18 cellular contexts compared by ENCODE assay signal in genomic region chr11:11450744-11451362, GRCh38.
A peak's percentile ranks its signal among the peaks of the same experiment; 100 is the strongest.
DNase-seq lines count a peak whose midpoint lies in the region; FAIRE-seq and TF ChIP-seq lines count a peak whose summit lies in the region.
"Had no signal": no experiment of that assay in that cellular context is flagged by ENCODE, and none has a peak within 500 bp of the region (broad histone marks: within the 10 kb centered on the region; RNA-seq: fewer than 3 reads in every experiment).

No MANE protein-coding gene starts in this region.

- peaks cover 3% of the 10 kb centered on the region for H3K27me3 Mint-ChIP-seq in activated CD4-positive, alpha-beta memory T cell treated with anti-CD3 and anti-CD28 coated beads, Interleukin-2, amount 10 ng/mL, durations not matched to agents 7 days and 5 days
- H3K27me3 Mint-ChIP-seq in progenitor cell of endocrine pancreas: peaks cover 14% of the 10 kb centered on the region
- H3K27me3 Mint-ChIP-seq: brain had no signal

- no peaks in the 10 kb centered on the region for H3K36me3 ChIP-seq in rectal smooth muscle tissue (ENCODE audit: control insufficient read depth, insufficient read depth, low read length)
- H3K36me3 ChIP-seq: MG63 had no signal

- no peaks in the 10 kb centered on the region for H3K9me3 Mint-ChIP-seq in activated CD4-positive, alpha-beta memory T cell treated with anti-CD3 and anti-CD28 coated beads, Interleukin-2, amount 10 ng/mL, durations not matched to agents 7 days and 5 days
- no peaks in the 10 kb centered on the region for H3K9me3 Mint-ChIP-seq in progenitor cell of endocrine pancreas (ENCODE audit: low read depth)
- H3K9me3 Mint-ChIP-seq: brain; stimulated activated naive CD8-positive, alpha-beta T cell treated with anti-CD3 and anti-CD28 coated beads, Interleukin-15, Interleukin-2, amounts not matched to agents 100 ng/mL and 50 ng/mL, for 24 hours had no signal

- CTCF ChIA-PET in activated CD4-positive, alpha-beta memory T cell treated with anti-CD3 and anti-CD28 coated beads, Interleukin-2, amount 10 ng/mL, durations not matched to agents 7 days and 5 days (lab: Charles Lee): no interaction called here

- TF ChIP-seq CTCF in progenitor cell of endocrine pancreas (IDR thresholded peaks at IDR 0.05; ENCODE audit: unreplicated experiment): no peak

- no peak overlapping the region for H3K9ac ChIP-seq in rectal smooth muscle tissue (ENCODE audit: low read length)

- peak overlapping the region; percentile 18 for H3K27ac ChIP-seq in rectal smooth muscle tissue (ENCODE audit: low read depth, low read length)
- H3K27ac ChIP-seq: HL-60 had no signal

- H3K4me1 ChIP-seq in rectal smooth muscle tissue (ENCODE audit: control insufficient read depth, insufficient read depth, low read length): peaks cover 3% of the 10 kb centered on the region

- H3K27me3 ChIP-seq in rectal smooth muscle tissue (ENCODE audit: control insufficient read depth, insufficient read depth, low read length): no peaks in the 10 kb centered on the region
- H3K27me3 ChIP-seq: MG63 had no signal

- peak; percentile 66 for FAIRE-seq in GM19239 (lab: Jason Lieb, UNC)
- FAIRE-seq: endometrium had no signal

- no peak for DNase-seq in GM19239 (ENCODE audit: insufficient read length, low spot score)
- DNase-seq in RPMI7951 (ENCODE audit: low read depth): peak; percentile 65
- peak; percentile 3 for DNase-seq in fibroblast of peridontal ligament (ENCODE audit: extremely low read depth)
- no peak for DNase-seq in Kasumi-1 (lab: John Stamatoyannopoulos, UW)
- no peak for DNase-seq in NCI-H1092 treated with DMSO at 0.1 percent for 48 hours (lab: John Stamatoyannopoulos, UW)
- no peak for DNase-seq in activated CD4-positive, alpha-beta memory T cell treated with anti-CD3 and anti-CD28 coated beads, Interleukin-2, amount 10 ng/mL, durations not matched to agents 7 days and 5 days
- DNase-seq in progenitor cell of endocrine pancreas (ENCODE audit: low spot score, unreplicated experiment): no peak
- DNase-seq: activated CD8-positive, alpha-beta T cell treated with anti-CD3 and anti-CD28 coated beads, Interleukin-2, amount 10 ng/mL, durations not matched to agents 7 days and 5 days; GOT3; MG63; NCI-H2081 treated with DMSO at 0.1 percent for 48 hours; NCI-H82; Right ventricle myocardium superior had no signal

- no peaks in the 10 kb centered on the region for H3K36me3 Mint-ChIP-seq in activated CD4-positive, alpha-beta memory T cell treated with anti-CD3 and anti-CD28 coated beads, Interleukin-2, amount 10 ng/mL, durations not matched to agents 7 days and 5 days (ENCODE audit: low read depth)
- H3K36me3 Mint-ChIP-seq in progenitor cell of endocrine pancreas (ENCODE audit: insufficient read depth): no peaks in the 10 kb centered on the region

- POLR2A ChIA-PET in activated CD4-positive, alpha-beta memory T cell treated with anti-CD3 and anti-CD28 coated beads, Interleukin-2, amount 10 ng/mL, durations not matched to agents 7 days and 5 days (lab: Charles Lee): interaction anchor here (1.1 kb wide), 1 partner anchor 422 kb away, joined by 3 read pairs; no protein-coding TSS in a partner anchor

- no peak overlapping the region for H3K4me3 ChIP-seq in rectal smooth muscle tissue (ENCODE audit: low read length)
- H3K4me3 ChIP-seq: MG63 had no signal

- H3K4me3 Mint-ChIP-seq in activated CD4-positive, alpha-beta memory T cell treated with anti-CD3 and anti-CD28 coated beads, Interleukin-2, amount 10 ng/mL, durations not matched to agents 7 days and 5 days: no peak overlapping the region
- no peak overlapping the region for H3K4me3 Mint-ChIP-seq in progenitor cell of endocrine pancreas (ENCODE audit: low read depth)
- H3K4me3 Mint-ChIP-seq: activated CD8-positive, alpha-beta T cell treated with anti-CD3 and anti-CD28 coated beads, Interleukin-2, amount 10 ng/mL, durations not matched to agents 7 days and 5 days; brain; stimulated activated naive CD8-positive, alpha-beta T cell treated with anti-CD3 and anti-CD28 coated beads, Interleukin-15, Interleukin-2, amounts not matched to agents 100 ng/mL and 50 ng/mL, for 24 hours had no signal

- H3K27ac Mint-ChIP-seq in activated CD4-positive, alpha-beta memory T cell treated with anti-CD3 and anti-CD28 coated beads, Interleukin-2, amount 10 ng/mL, durations not matched to agents 7 days and 5 days: no peak overlapping the region
- no peak overlapping the region for H3K27ac Mint-ChIP-seq in progenitor cell of endocrine pancreas
- H3K27ac Mint-ChIP-seq: activated CD8-positive, alpha-beta T cell treated with anti-CD3 and anti-CD28 coated beads, Interleukin-2, amount 10 ng/mL, durations not matched to agents 7 days and 5 days; brain; stimulated activated naive CD8-positive, alpha-beta T cell treated with anti-CD3 and anti-CD28 coated beads, Interleukin-15, Interleukin-2, amounts not matched to agents 100 ng/mL and 50 ng/mL, for 24 hours had no signal

- peaks cover 3% of the 10 kb centered on the region for H3K4me1 Mint-ChIP-seq in activated CD4-positive, alpha-beta memory T cell treated with anti-CD3 and anti-CD28 coated beads, Interleukin-2, amount 10 ng/mL, durations not matched to agents 7 days and 5 days
- H3K4me1 Mint-ChIP-seq in progenitor cell of endocrine pancreas (ENCODE audit: low read depth): peaks cover 20% of the 10 kb centered on the region

Comparison
In these comparisons a context has a peak if more than half of its experiments do, and no peak if none do; other contexts are left out.
1. DNase-seq: peak in RPMI7951 (single experiment) and fibroblast of peridontal ligament (single experiment); none in GM19239 (single experiment), Kasumi-1 (0 of 2), NCI-H1092 treated with DMSO at 0.1 percent for 48 hours (single experiment), activated CD4-positive, alpha-beta memory T cell treated with anti-CD3 and anti-CD28 coated beads, Interleukin-2, amount 10 ng/mL, durations not matched to agents 7 days and 5 days (single experiment) and progenitor cell of endocrine pancreas (single experiment).